9 cellular contexts compared by ENCODE assay signal in the genomic region with DNA sequence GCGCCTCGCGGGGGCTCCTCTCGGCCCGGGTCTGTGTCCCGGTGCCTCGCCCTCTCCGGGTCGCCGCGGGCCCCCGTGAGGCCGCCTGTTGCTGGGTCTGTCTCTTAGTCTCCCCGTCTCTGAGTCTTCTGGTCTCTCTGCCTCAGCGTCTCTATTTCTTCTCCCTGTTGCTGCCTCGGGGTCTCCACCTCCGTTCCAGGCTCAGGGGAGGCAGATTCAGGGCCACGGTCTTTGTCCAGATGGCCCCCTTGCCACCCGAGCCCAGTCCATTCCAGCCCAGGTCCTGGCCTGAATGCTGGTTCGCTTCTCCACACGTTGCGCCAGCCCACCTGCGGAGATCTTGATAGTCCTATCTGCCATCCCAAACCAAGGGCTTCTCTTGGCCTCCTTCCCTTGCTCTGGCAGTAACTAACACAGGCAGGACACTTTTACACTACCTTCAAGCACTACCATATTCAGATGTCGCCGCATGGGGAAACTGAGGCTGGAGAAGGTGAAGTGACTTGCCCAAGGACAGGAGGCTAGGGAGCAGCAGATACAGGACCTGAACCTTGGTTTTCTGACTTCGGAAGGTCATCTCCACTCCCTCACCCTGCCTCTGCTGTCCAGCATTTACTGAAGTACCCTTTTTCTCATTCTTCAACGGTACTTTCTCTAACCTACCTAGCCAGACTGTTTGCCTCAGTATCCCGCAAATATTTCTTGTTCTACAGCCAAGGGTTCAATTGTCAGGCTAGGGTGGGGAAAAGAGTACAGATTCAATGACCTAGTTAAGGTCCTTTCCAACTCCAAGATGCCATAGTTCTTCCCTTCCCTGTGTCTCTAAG. TPM values are rescaled to one million over a fixed set of nuclear protein-coding genes. Genes with fewer than 3 reads are reported as not detected.
A peak's percentile ranks its signal among the peaks of the same experiment; 100 is the strongest.
DNase-seq lines count a peak whose midpoint lies in the region; ATAC-seq, FAIRE-seq and TF ChIP-seq lines count a peak whose summit lies in the region.
"Had no signal": no experiment of that assay in that cellular context is flagged by ENCODE, and none has a peak within 500 bp of the region (broad histone marks: within the 10 kb centered on the region; RNA-seq: fewer than 3 reads in every experiment).

No MANE protein-coding gene starts in this region.

- TF ChIP-seq EP300 in H1 (IDR thresholded peaks at IDR 0.05; ENCODE audit: borderline replicate concordance in 1 of 2, low read depth in 2 of 2, low read length in 2 of 2) = no peak
- no peak for TF ChIP-seq EP300 in ovary (IDR thresholded peaks at IDR 0.05)

- H3K18ac ChIP-seq in H1 (ENCODE audit: extremely low read depth, low read length) = peak overlapping the region; percentile 81

- no peaks in the 10 kb centered on the region for H3K36me3 ChIP-seq in CD8-positive, alpha-beta T cell (ENCODE audit: insufficient read depth, low read length)
- H3K36me3 ChIP-seq in NT2/D1 (ENCODE audit: insufficient read depth, insufficient read length, low read length) = no peaks in the 10 kb centered on the region
- H3K36me3 ChIP-seq in H1 (ENCODE audit: control insufficient read depth in 2 of 4, insufficient read depth in 4 of 4, low read length in 3 of 4) = no peaks in the 10 kb centered on the region
- H3K36me3 ChIP-seq in ovary = no peaks in the 10 kb centered on the region
- no peaks in the 10 kb centered on the region for H3K36me3 ChIP-seq in mucosa of descending colon (ENCODE audit: low read depth)

- TF ChIP-seq POLR2A in H1 (IDR thresholded peaks at IDR 0.05; ENCODE audit: control extremely low read depth in 1 of 2, low read depth in 2 of 2, low read length in 2 of 2) = no peak; a peak in 1 of 3 replicates
- TF ChIP-seq POLR2A in ovary (IDR thresholded peaks at IDR 0.05) = no peak

- H3K4me1 ChIP-seq in CD8-positive, alpha-beta T cell (ENCODE audit: insufficient read depth, low read length) = peaks cover 16% of the 10 kb centered on the region
- peaks cover 16% of the 10 kb centered on the region for H3K4me1 ChIP-seq in NT2/D1 (ENCODE audit: insufficient read depth, insufficient read length)
- H3K4me1 ChIP-seq in H1 (replicated peaks in 1 of 4; ENCODE audit: control insufficient read depth in 3 of 4, insufficient read depth in 4 of 4, low read length in 3 of 4) = peaks cover 4 to 32% (median 19%) of the 10 kb centered on the region in 4 experiments
- peaks cover under 1% of the 10 kb centered on the region for H3K4me1 ChIP-seq in ovary (ENCODE audit: insufficient read depth)
- peaks cover 13% of the 10 kb centered on the region for H3K4me1 ChIP-seq in mucosa of descending colon (ENCODE audit: low read depth)

- peak overlapping the region; percentile 65 for H3K4ac ChIP-seq in H1 (replicated peaks; ENCODE audit: insufficient read length, low read depth, low read length)

- no peak overlapping the region for H2BK5ac ChIP-seq in H1 (ENCODE audit: low read depth, low read length)

- peak overlapping the region; percentile 92 to 96 for H3K4me2 ChIP-seq in H1 (ENCODE audit: insufficient read depth in 1 of 2, low read depth in 2 of 2, low read length in 2 of 2)

- H3K27me3 ChIP-seq in CD8-positive, alpha-beta T cell (ENCODE audit: insufficient read depth, low read length) = peaks cover 12% of the 10 kb centered on the region
- H3K27me3 ChIP-seq in NT2/D1 (ENCODE audit: insufficient read depth, insufficient read length) (peaks cover 6% of the 10 kb centered on the region), H1 (replicated peaks in 1 of 4; ENCODE audit: control insufficient read depth in 3 of 4, extremely low read depth in 1 of 4, insufficient read depth in 3 of 4, low read length in 3 of 4) (peaks cover 0 to 16% (median 9%) of the 10 kb centered on the region in 4 experiments; a peak in 4 of 7 replicates), ovary (no peaks in the 10 kb centered on the region)

- no peak for ATAC-seq in CD8-positive, alpha-beta T cell
- ATAC-seq in GM18873 (IDR thresholded peaks at IDR 0.05; ENCODE audit: low FRiP score, unreplicated experiment) = no peak
- no peak for ATAC-seq in mucosa of descending colon

- H3K9me3 ChIP-seq in CD8-positive, alpha-beta T cell (ENCODE audit: low read length) = no peaks in the 10 kb centered on the region
- no peaks in the 10 kb centered on the region for H3K9me3 ChIP-seq in NT2/D1 (ENCODE audit: insufficient read depth, low read length)
- H3K9me3 ChIP-seq in H1 (ENCODE audit: insufficient read depth in 2 of 2, low read depth in 1 of 2, low read length in 1 of 2) = no peaks in the 10 kb centered on the region
- H3K9me3 ChIP-seq in ovary = no peaks in the 10 kb centered on the region
- H3K9me3 ChIP-seq in mucosa of descending colon = no peaks in the 10 kb centered on the region

- H3K4me3 Mint-ChIP-seq in CD8-positive, alpha-beta T cell = peak overlapping the region; percentile 81

- H3K36me3 Mint-ChIP-seq in CD8-positive, alpha-beta T cell = no peaks in the 10 kb centered on the region

- peak overlapping the region; percentile 70 for H4K5ac ChIP-seq in H1 (ENCODE audit: insufficient read length, low read depth, low read length)

- peak overlapping the region; percentile 73 for H2BK120ac ChIP-seq in H1 (replicated peaks; ENCODE audit: low read depth, low read length)

- no peak overlapping the region for H3K27ac Mint-ChIP-seq in CD8-positive, alpha-beta T cell

- no peak overlapping the region for H3K56ac ChIP-seq in H1 (replicated peaks; ENCODE audit: insufficient read length, low read depth, low read length)

- H3K79me2 ChIP-seq in H1 (ENCODE audit: control insufficient read depth in 1 of 2, insufficient read depth in 2 of 2, low read length in 2 of 2) = peaks cover 0 to 16% of the 10 kb centered on the region in 2 experiments; a peak in 1 of 4 replicates

- H2BK15ac ChIP-seq in H1 (ENCODE audit: low read length) = peak overlapping the region; percentile 63; the same call in 1 of the 2 replicates

- peak overlapping the region; percentile 87; the same call in 1 of the 2 replicates for H2BK20ac ChIP-seq in H1 (ENCODE audit: low read length)

- no peak overlapping the region for H3K23ac ChIP-seq in H1 (ENCODE audit: insufficient read length)

- peak overlapping the region; percentile 65; the same call in 1 of the 2 replicates for H2BK12ac ChIP-seq in H1 (ENCODE audit: low read depth, low read length)

- no peak overlapping the region for H4K8ac ChIP-seq in H1 (ENCODE audit: extremely low read depth, insufficient read depth, low read length)

- no peaks in the 10 kb centered on the region for H4K20me1 ChIP-seq in H1 (replicated peaks in 1 of 2; ENCODE audit: control insufficient read depth in 1 of 2, insufficient read depth in 2 of 2, low read length in 2 of 2)

- no peak for DNase-seq in CD8-positive, alpha-beta T cell
- DNase-seq in NT2/D1 (ENCODE audit: low read depth, low spot score) = no peak
- peak in 1 of 2 experiments; percentile 64 for DNase-seq in H1 (ENCODE audit: low read depth in 1 of 2, low spot score in 2 of 2)
- DNase-seq in ovary = peak in 1 of 5 donors; percentile 50
- DNase-seq in OCI-M1 (lab: John Stamatoyannopoulos, UW) = no peak
- DNase-seq in mucosa of descending colon = no peak
- DNase-seq in HuH-7 (ENCODE audit: low spot score) = no peak

- H3K9me3 Mint-ChIP-seq in CD8-positive, alpha-beta T cell = no peaks in the 10 kb centered on the region

- CTCF ChIA-PET in CD8-positive, alpha-beta T cell (lab: Charles Lee) = no interaction called here
- CTCF ChIA-PET in H1 (lab: Charles Lee; ENCODE audit: partially characterized antibody) = interaction anchor here (3.5 to 14.6 kb wide), 2 partner anchors 18 to 24 kb away, joined by 26 to 180 read pairs; no protein-coding TSS in a partner anchor

- H3K27me3 Mint-ChIP-seq in CD8-positive, alpha-beta T cell (ENCODE audit: low read depth) = peaks cover 56% of the 10 kb centered on the region

- intact Hi-C loops in CD8-positive, alpha-beta T cell (cut with DNase I, micrococcal nuclease) = no loop called here
- intact Hi-C loops in ovary (cut with DNase I) = no loop called here
- intact Hi-C loops in mucosa of descending colon (cut with DNase I, micrococcal nuclease) = no loop called here

- peaks cover 27% of the 10 kb centered on the region for H3K4me1 Mint-ChIP-seq in CD8-positive, alpha-beta T cell (ENCODE audit: low read depth)

- peak overlapping the region; percentile 28 for H2AFZ ChIP-seq in H1 (ENCODE audit: low read length)

- H2AK5ac ChIP-seq in H1 (ENCODE audit: low read depth, low read length) = 0 out of 2 replicates have a peak overlapping the region, but pooled peaks have one; percentile 14

- no peak for TF ChIP-seq RAD21 in H1 (IDR thresholded peaks at IDR 0.05 in 1 of 2, conservative IDR thresholded peaks at IDR 0.05 in 1 of 2; ENCODE audit: low read depth in 2 of 2, low read length in 2 of 2)

- peak overlapping the region; percentile 89 for H3K9ac ChIP-seq in NT2/D1 (ENCODE audit: insufficient read length, low read depth)
- H3K9ac ChIP-seq in H1 (replicated peaks in 1 of 4; ENCODE audit: extremely low read depth in 1 of 4, low read depth in 3 of 4, low read length in 3 of 4) = peak overlapping the region in 3 of 4 experiments; percentile 34 to 54 (median 41); a peak in 4 of 7 replicates

- no peak overlapping the region for H3K27ac ChIP-seq in CD8-positive, alpha-beta T cell (ENCODE audit: low read depth, low read length)
- H3K27ac ChIP-seq in H1 (ENCODE audit: low read depth, low read length) (no peak overlapping the region; the same call in 1 of the 2 replicates), ovary (peak overlapping the region; percentile 81 to 91)

- POLR2A ChIA-PET in CD8-positive, alpha-beta T cell (lab: Charles Lee) = no interaction called here
- POLR2A ChIA-PET in H1 (lab: Charles Lee; ENCODE audit: partially characterized antibody) = interaction anchor here (2.5 to 12.2 kb wide), 4 partner anchors 11 to 123 kb away, joined by 7 to 229 read pairs (median 25); no protein-coding TSS in a partner anchor

- 18% methylated on average over 28 of the region's 28 CpGs; no CpG with 5 or more reads in 1 of the 2 experiments for WGBS in H1 (ENCODE audit: extremely low coverage in 1 of 2, insufficient coverage in 1 of 2, insufficient read length in 1 of 2, insufficient replicate concordance in 2 of 2, low coverage in 1 of 2, low lambda C conversion rate in 2 of 2, missing lambda C conversion rate in 1 of 2), 2 experiments
- WGBS in ovary, 3 donors = 28 to 30% (median 30%) methylated on average over 27 to 28 of the region's 28 CpGs

- no peak for FAIRE-seq in H1 (lab: Jason Lieb, UNC)

- peaks cover 20% of the 10 kb centered on the region for H3K23me2 ChIP-seq in H1 (ENCODE audit: low read depth, low read length)

- no peak overlapping the region for H3K14ac ChIP-seq in H1 (ENCODE audit: insufficient read length)

- H3K79me1 ChIP-seq in H1 (ENCODE audit: low read depth, low read length) = no peaks in the 10 kb centered on the region

- H3K4me3 ChIP-seq in CD8-positive, alpha-beta T cell (ENCODE audit: low read depth, low read length) = no peak overlapping the region
- H3K4me3 ChIP-seq in NT2/D1 (ENCODE audit: insufficient read length, low read depth) (peak overlapping the region; percentile 62), H1 (ENCODE audit: extremely low read depth in 1 of 4, insufficient read depth in 2 of 4, low read depth in 3 of 4, low read length in 4 of 4) (peak overlapping the region; percentile 61 to 91 (median 68)), ovary (peak overlapping the region; percentile 46), mucosa of descending colon (no peak overlapping the region)

- no peak for TF ChIP-seq CTCF in CD8-positive, alpha-beta T cell (IDR thresholded peaks at IDR 0.05)
- no peak for TF ChIP-seq CTCF in H1 (IDR thresholded peaks at IDR 0.05; ENCODE audit: control extremely low read depth in 1 of 3, insufficient read depth in 1 of 3, low read depth in 1 of 3, low read length in 3 of 3)
- TF ChIP-seq CTCF in ovary (IDR thresholded peaks at IDR 0.05) = no peak
- TF ChIP-seq CTCF in mucosa of descending colon (IDR thresholded peaks at IDR 0.05) = no peak

- H4K91ac ChIP-seq in H1 (replicated peaks; ENCODE audit: insufficient read length, low read length) = peak overlapping the region; percentile 79

RNA-seq across cellular contexts. Expression of a gene that starts 0.6 kb away (rescaled TPM):
- total RNA-seq in CD8-positive, alpha-beta T cell = under 1 TPM in 1 of 2 experiments, not detected in 1; 0.08 TPM
- total RNA-seq in H1 (2021; fragmentation: NEBNext Ultra II Directional; extraction: Animal tissue kit (Norgen Biotek cat#: 25700)) = 7.7 and 7.8 TPM in 2 replicates
- 10.3 and 12.7 TPM in 2 replicates for polyA plus RNA-seq in H1 (2011; rRNA removed)
- polyA plus RNA-seq in H1 (2011; cell fraction: cytosol; rRNA removed) = 11.8 TPM
- polyA plus RNA-seq in H1 (2011; cell fraction: nucleus; rRNA removed) = 32.6 TPM
- 9.5 to 12.6 TPM (median 11.6 TPM) in 4 replicates for polyA plus RNA-seq in H1 (2012, experiment 1 of 2)
- polyA plus RNA-seq in H1 (2012, experiment 2 of 2) = 4.2 TPM
- polyA plus RNA-seq in H1 (2013, experiment 1 of 2) = 4.7 TPM
- polyA plus RNA-seq in H1 (2013, experiment 2 of 2) = 4.3 TPM
- 11.4 and 13.0 TPM in 2 replicates for polyA minus RNA-seq in H1 (2011; rRNA and poly(A)+ RNA removed)
- polyA minus RNA-seq in H1 (2011; cell fraction: cytosol; rRNA and poly(A)+ RNA removed) = 6.8 TPM
- polyA minus RNA-seq in H1 (2011; cell fraction: nucleus; rRNA and poly(A)+ RNA removed) = 14.2 TPM
- 10 to 100 TPM in 5 of 7 donors, 1 to 10 TPM in 2; 5.4 to 40.4 (median 17.1) TPM for total RNA-seq in ovary
- polyA plus RNA-seq in ovary = 10 to 100 TPM; 10.8 to 12.8 TPM
- total RNA-seq in mucosa of descending colon = 1 to 10 TPM in 2 of 3 donors, under 1 TPM in 1; 0.90 to 1.7 (median 1.0) TPM

RNA-seq across cellular contexts. Expression of a gene that starts 45.6 kb away (rescaled TPM):
- total RNA-seq in CD8-positive, alpha-beta T cell = not detected
- total RNA-seq in H1 (2021; fragmentation: NEBNext Ultra II Directional; extraction: Animal tissue kit (Norgen Biotek cat#: 25700)) = 45.7 and 45.9 TPM in 2 replicates
- 26.8 and 42.3 TPM in 2 replicates for polyA plus RNA-seq in H1 (2011; rRNA removed)
- polyA plus RNA-seq in H1 (2011; cell fraction: cytosol; rRNA removed) = 23.3 TPM
- 49.4 TPM for polyA plus RNA-seq in H1 (2011; cell fraction: nucleus; rRNA removed)
- polyA plus RNA-seq in H1 (2012, experiment 1 of 2) = 26.5 to 37.1 TPM (median 35.2 TPM) in 4 replicates
- 29.5 TPM for polyA plus RNA-seq in H1 (2012, experiment 2 of 2)
- 57.5 TPM for polyA plus RNA-seq in H1 (2013, experiment 1 of 2)
- 60.3 TPM for polyA plus RNA-seq in H1 (2013, experiment 2 of 2)
- 22.4 and 28.5 TPM in 2 replicates for polyA minus RNA-seq in H1 (2011; rRNA and poly(A)+ RNA removed)
- 26.4 TPM for polyA minus RNA-seq in H1 (2011; cell fraction: cytosol; rRNA and poly(A)+ RNA removed)
- 23.6 TPM for polyA minus RNA-seq in H1 (2011; cell fraction: nucleus; rRNA and poly(A)+ RNA removed)
- 1 to 10 TPM in 4 of 7 donors, under 1 TPM in 3; 0.11 to 1.8 (median 1.2) TPM for total RNA-seq in ovary
- under 1 TPM; 0.47 to 0.48 TPM for polyA plus RNA-seq in ovary
- under 1 TPM in 1 of 3 donors, not detected in 2; 0.51 TPM for total RNA-seq in mucosa of descending colon
- total RNA-seq: lower leg skin had no signal

Comparison
In these comparisons a context has a peak if more than half of its experiments do, and no peak if none do; other contexts are left out.
1. H3K27ac ChIP-seq: peak in ovary (2 of 2); none in CD8-positive, alpha-beta T cell (single experiment) and H1 (single experiment).
2. H3K4me3 ChIP-seq: peak in NT2/D1 (single experiment), H1 (4 of 4) and ovary (single experiment); none in CD8-positive, alpha-beta T cell (single experiment) and mucosa of descending colon (single experiment).
3. RNA of a gene that starts 45.6 kb away (total RNA-seq): 45.7 to 45.9 TPM in H1; 0.11 to 1.8 TPM in ovary, 0.51 TPM in mucosa of descending colon and not detected in CD8-positive, alpha-beta T cell; every median in the first group is over 10 times any median in the second.